8 cellular contexts compared by ENCODE assay signal in genomic region chr1:162847839-162848453, GRCh38. TPM values are rescaled to one million over a fixed set of nuclear protein-coding genes. Genes with fewer than 3 reads are reported as not detected.
DNase-seq lines count a peak whose midpoint lies in the region; ATAC-seq and TF ChIP-seq lines count a peak whose summit lies in the region.

No MANE protein-coding gene starts in this region.

- DNase-seq in DMS153 (lab: John Stamatoyannopoulos, UW): peak; percentile 52
- peak; percentile 63 for DNase-seq in HFF-Myc (ENCODE audit: extremely low read depth, low read depth)
- DNase-seq in NCI-H2196 (lab: John Stamatoyannopoulos, UW; ENCODE audit: unreplicated experiment): peak; percentile 90
- DNase-seq in central memory CD8-positive, alpha-beta T cell (ENCODE audit: low spot score in 2 of 2): peak; percentile 50 to 75
- DNase-seq in left colon: peak; percentile 42 to 82
- DNase-seq in stimulated activated CD4-positive, alpha-beta T cell treated with anti-CD3 and anti-CD28 coated beads, Interleukin-4, amount 100 ng/mL, for 1 hour: peak; percentile 81

- H3K4me1 Mint-ChIP-seq in central memory CD8-positive, alpha-beta T cell: no peaks in the 10 kb centered on the region

- H3K36me3 Mint-ChIP-seq in central memory CD8-positive, alpha-beta T cell (ENCODE audit: insufficient read depth): no peaks in the 10 kb centered on the region

- no peak overlapping the region for H3K27ac Mint-ChIP-seq in central memory CD8-positive, alpha-beta T cell (ENCODE audit: low read depth)

- ATAC-seq in central memory CD8-positive, alpha-beta T cell (replicated peaks; ENCODE audit: extremely low read depth, poor library complexity, severe bottlenecking): no peak
- peak; percentile 34 for ATAC-seq in left colon
- ATAC-seq in HG03565 (IDR thresholded peaks at IDR 0.05; ENCODE audit: unreplicated experiment): no peak

- H3K4me3 Mint-ChIP-seq in central memory CD8-positive, alpha-beta T cell: no peak overlapping the region

- no peaks in the 10 kb centered on the region for H3K9me3 Mint-ChIP-seq in central memory CD8-positive, alpha-beta T cell

- TF ChIP-seq CTCF in HFF-Myc (IDR thresholded peaks at IDR 0.05; ENCODE audit: low read depth, low read length, missing control alignments): peak; percentile 89
- TF ChIP-seq CTCF in WI38 (IDR thresholded peaks at IDR 0.05; ENCODE audit: low read depth, low read length): peak; percentile 82

- intact Hi-C loops in left colon (cut with DNase I, micrococcal nuclease): no loop called here

- H3K27me3 Mint-ChIP-seq in central memory CD8-positive, alpha-beta T cell: peaks cover 31% of the 10 kb centered on the region

- no peak overlapping the region for H3K4me3 ChIP-seq in HFF-Myc (replicated peaks; ENCODE audit: low read depth, low read length)
- no peak overlapping the region for H3K4me3 ChIP-seq in WI38 (ENCODE audit: low read depth, low read length)

RNA-seq across cellular contexts. Expression of gene CCDC190, which starts 13.0 kb away (rescaled TPM):
- not detected for total RNA-seq in left colon

RNA-seq across cellular contexts. Expression of gene HSD17B7, which starts 57.4 kb away (rescaled TPM):
- total RNA-seq in left colon: 10 to 100 TPM; 17.4 to 32.0 TPM
